12 cellular contexts compared by ENCODE assay signal in genomic region chr4:56654238-56654632, GRCh38. TPM values are rescaled to one million over a fixed set of nuclear protein-coding genes. Genes with fewer than 3 reads are reported as not detected.
DNase-seq lines count a peak whose midpoint lies in the region.
"Had no signal": no experiment of that assay in that cellular context is flagged by ENCODE, and none has a peak within 500 bp of the region (broad histone marks: within the 10 kb centered on the region; RNA-seq: fewer than 3 reads in every experiment).

No MANE protein-coding gene starts in this region.

- no peaks in the 10 kb centered on the region for H3K36me3 ChIP-seq in HAP-1 (replicated peaks)

- H3K4me1 ChIP-seq in HAP-1, result no peaks in the 10 kb centered on the region

- peak overlapping the region; percentile 54 for H3K27ac Mint-ChIP-seq in T-helper 2 cell treated with Interferon-gamma antibody and Interleukin-4, amounts not matched to agents 5 μg/mL and 100 μg/mL, for 36 hours
- peak overlapping the region; percentile 84 for H3K27ac Mint-ChIP-seq in activated CD4-positive, alpha-beta memory T cell treated with anti-CD3 and anti-CD28 coated beads, Interleukin-2, amount 10 ng/mL, durations not matched to agents 7 days and 5 days

- no peaks in the 10 kb centered on the region for H3K9me3 Mint-ChIP-seq in T-helper 2 cell treated with Interferon-gamma antibody and Interleukin-4, amounts not matched to agents 5 μg/mL and 100 μg/mL, for 36 hours
- no peaks in the 10 kb centered on the region for H3K9me3 Mint-ChIP-seq in activated CD4-positive, alpha-beta memory T cell treated with anti-CD3 and anti-CD28 coated beads, Interleukin-2, amount 10 ng/mL, durations not matched to agents 7 days and 5 days

- peaks cover 62% of the 10 kb centered on the region for H3K27me3 ChIP-seq in HAP-1 (ENCODE audit: low read depth)

- H3K36me3 Mint-ChIP-seq in T-helper 2 cell treated with Interferon-gamma antibody and Interleukin-4, amounts not matched to agents 5 μg/mL and 100 μg/mL, for 36 hours (ENCODE audit: low read depth), result peaks cover 16% of the 10 kb centered on the region
- peaks cover 55% of the 10 kb centered on the region for H3K36me3 Mint-ChIP-seq in activated CD4-positive, alpha-beta memory T cell treated with anti-CD3 and anti-CD28 coated beads, Interleukin-2, amount 10 ng/mL, durations not matched to agents 7 days and 5 days (ENCODE audit: low read depth)

- no peaks in the 10 kb centered on the region for H3K9me3 ChIP-seq in HAP-1

- no peak overlapping the region for H3K4me3 ChIP-seq in HAP-1

- H3K4me3 Mint-ChIP-seq in T-helper 2 cell treated with Interferon-gamma antibody and Interleukin-4, amounts not matched to agents 5 μg/mL and 100 μg/mL, for 36 hours, result peak overlapping the region; percentile 89
- peak overlapping the region; percentile 81 for H3K4me3 Mint-ChIP-seq in activated CD4-positive, alpha-beta memory T cell treated with anti-CD3 and anti-CD28 coated beads, Interleukin-2, amount 10 ng/mL, durations not matched to agents 7 days and 5 days

- POLR2A ChIA-PET in activated CD4-positive, alpha-beta memory T cell treated with anti-CD3 and anti-CD28 coated beads, Interleukin-2, amount 10 ng/mL, durations not matched to agents 7 days and 5 days (lab: Charles Lee), result interaction anchor here (0.8 to 1.9 kb wide), 12 partner anchors 13 to 326 kb away, joined by 3 to 14 read pairs (median 6); partner anchors contain the start of genes AASDH, NOA1, PAICS and POLR2B

- peaks cover 36% of the 10 kb centered on the region for H3K27me3 Mint-ChIP-seq in T-helper 2 cell treated with Interferon-gamma antibody and Interleukin-4, amounts not matched to agents 5 μg/mL and 100 μg/mL, for 36 hours (ENCODE audit: low read depth)
- H3K27me3 Mint-ChIP-seq in activated CD4-positive, alpha-beta memory T cell treated with anti-CD3 and anti-CD28 coated beads, Interleukin-2, amount 10 ng/mL, durations not matched to agents 7 days and 5 days, result peaks cover 14% of the 10 kb centered on the region

- H3K27ac ChIP-seq in temporal lobe (ENCODE audit: low read depth, low read length), result peak overlapping the region; percentile 25
- H3K27ac ChIP-seq in caudate nucleus (ENCODE audit: low read depth, low read length), result no peak overlapping the region
- H3K27ac ChIP-seq: GM23248 had no signal

- DNase-seq in T-helper 2 cell treated with Interferon-gamma antibody and Interleukin-4, amounts not matched to agents 5 μg/mL and 100 μg/mL, for 36 hours (ENCODE audit: low spot score), result no peak
- no peak for DNase-seq in T-helper 2 cell
- no peak for DNase-seq in activated CD4-positive, alpha-beta memory T cell treated with anti-CD3 and anti-CD28 coated beads, Interleukin-2, amount 10 ng/mL, durations not matched to agents 7 days and 5 days
- DNase-seq in left kidney (ENCODE audit: low read depth, low spot score), result peak; percentile 53
- DNase-seq in COLO668 (lab: John Stamatoyannopoulos, UW; ENCODE audit: unreplicated experiment), result no peak
- no peak for DNase-seq in caudate nucleus (lab: John Stamatoyannopoulos, UW)
- DNase-seq in HAP-1 (ENCODE audit: low spot score in 2 of 2), result no peak
- DNase-seq: ACHN, GM23248, hippocampal formation, NCI-H82 had no signal

- peaks cover 63% of the 10 kb centered on the region for H3K4me1 Mint-ChIP-seq in T-helper 2 cell treated with Interferon-gamma antibody and Interleukin-4, amounts not matched to agents 5 μg/mL and 100 μg/mL, for 36 hours (ENCODE audit: low read depth)
- peaks cover 72% of the 10 kb centered on the region for H3K4me1 Mint-ChIP-seq in activated CD4-positive, alpha-beta memory T cell treated with anti-CD3 and anti-CD28 coated beads, Interleukin-2, amount 10 ng/mL, durations not matched to agents 7 days and 5 days

- in situ Hi-C loops in HAP-1 (cut with MboI; ENCODE audit: low sequenced_read_pairs), result no loop called here

- CTCF ChIA-PET in activated CD4-positive, alpha-beta memory T cell treated with anti-CD3 and anti-CD28 coated beads, Interleukin-2, amount 10 ng/mL, durations not matched to agents 7 days and 5 days (lab: Charles Lee), result interaction anchor here (0.6 to 1.6 kb wide), 14 partner anchors 9 to 312 kb away, joined by 3 to 7 read pairs (median 4); partner anchors contain the start of gene AASDH

RNA-seq across cellular contexts. Expression of gene HOPX, which starts 26.9 kb away (rescaled TPM):
- 100 to 1,000 TPM; 206 to 215 TPM for total RNA-seq in activated CD4-positive, alpha-beta memory T cell treated with anti-CD3 and anti-CD28 coated beads, Interleukin-2, amount 10 ng/mL, durations not matched to agents 7 days and 5 days
- 58.0 TPM for total RNA-seq in temporal lobe
- total RNA-seq: GM23248 had no signal
